In the genomic region with DNA sequence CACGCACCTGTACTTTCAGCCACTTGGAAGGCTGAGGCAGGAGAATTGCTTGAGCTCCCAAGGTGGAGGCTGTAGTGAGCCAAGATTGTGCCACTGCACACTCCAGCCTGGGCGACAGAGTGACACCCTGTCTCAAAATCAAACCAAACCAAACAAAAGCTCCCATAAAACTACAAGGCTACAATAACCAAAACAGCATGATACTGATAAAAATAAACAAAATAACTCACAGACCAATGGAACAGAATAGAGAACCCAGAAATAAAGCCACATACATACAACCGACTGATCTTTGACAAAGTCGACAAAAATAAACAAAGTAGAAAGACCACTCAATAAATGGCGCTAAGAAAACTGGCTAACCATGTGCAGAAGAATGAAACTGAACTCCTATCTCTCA, we compare ENCODE assay signal across 17 cellular contexts.
"Had no signal": no experiment of that assay in that cellular context is flagged by ENCODE, and none has a peak within 500 bp of the region (broad histone marks: within the 10 kb centered on the region; RNA-seq: fewer than 3 reads in every experiment).

No MANE protein-coding gene starts in this region.

- H3K27ac ChIP-seq: dorsolateral prefrontal cortex, gastrocnemius medialis, heart right ventricle, uterus had no signal

- H3K27me3 ChIP-seq: dorsolateral prefrontal cortex, gastrocnemius medialis, heart right ventricle, uterus had no signal

- H3K9me3 Mint-ChIP-seq: activated CD8-positive, alpha-beta T cell treated with anti-CD3 and anti-CD28 coated beads for 36 hours; stimulated activated naive CD8-positive, alpha-beta T cell treated with anti-CD3 and anti-CD28 coated beads, Interleukin-15, Interleukin-2, amounts not matched to agents 100 ng/mL and 50 ng/mL, for 24 hours had no signal

- H3K4me3 Mint-ChIP-seq: activated CD8-positive, alpha-beta T cell treated with anti-CD3 and anti-CD28 coated beads for 36 hours; endodermal cell; stimulated activated naive CD8-positive, alpha-beta T cell treated with anti-CD3 and anti-CD28 coated beads, Interleukin-15, Interleukin-2, amounts not matched to agents 100 ng/mL and 50 ng/mL, for 24 hours had no signal

- DNase-seq: activated CD4-positive, alpha-beta T cell treated with anti-CD3 and anti-CD28 coated beads for 1 hour; activated CD8-positive, alpha-beta T cell treated with anti-CD3 and anti-CD28 coated beads for 36 hours; activated naive CD4-positive, alpha-beta T cell; dorsolateral prefrontal cortex; endodermal cell; gastrocnemius medialis; heart right ventricle; islet precursor cell; midbrain; nucleus accumbens; right cardiac atrium; SK-N-SH; small intestine; T-helper 1 cell; uterus had no signal

- H3K4me3 ChIP-seq: dorsolateral prefrontal cortex, gastrocnemius medialis, heart right ventricle, lung, uterus had no signal

- H3K9me3 ChIP-seq: gastrocnemius medialis, SK-N-SH, uterus had no signal

- H3K27ac Mint-ChIP-seq: endodermal cell; stimulated activated naive CD8-positive, alpha-beta T cell treated with anti-CD3 and anti-CD28 coated beads, Interleukin-15, Interleukin-2, amounts not matched to agents 100 ng/mL and 50 ng/mL, for 24 hours had no signal

- H3K4me1 ChIP-seq: gastrocnemius medialis, uterus had no signal

- H3K36me3 ChIP-seq: uterus had no signal

- H3K27me3 Mint-ChIP-seq: activated CD8-positive, alpha-beta T cell treated with anti-CD3 and anti-CD28 coated beads for 36 hours; stimulated activated naive CD8-positive, alpha-beta T cell treated with anti-CD3 and anti-CD28 coated beads, Interleukin-15, Interleukin-2, amounts not matched to agents 100 ng/mL and 50 ng/mL, for 24 hours had no signal

- ATAC-seq: activated CD8-positive, alpha-beta T cell treated with anti-CD3 and anti-CD28 coated beads for 36 hours; gastrocnemius medialis; heart right ventricle; right cardiac atrium had no signal
